Comparison of ENCODE assay signal across 11 cellular contexts in genomic region chr7:50657341-50657873, GRCh38.
A peak's percentile ranks its signal among the peaks of the same experiment; 100 is the strongest.
DNase-seq lines count a peak whose midpoint lies in the region; ATAC-seq and TF ChIP-seq lines count a peak whose summit lies in the region.
"Had no signal": no experiment of that assay in that cellular context is flagged by ENCODE, and none has a peak within 500 bp of the region (broad histone marks: within the 10 kb centered on the region; RNA-seq: fewer than 3 reads in every experiment).

No MANE protein-coding gene starts in this region.

- intact Hi-C loops in left ventricle myocardium inferior (cut with micrococcal nuclease), result no loop called here
- intact Hi-C loops in psoas muscle (cut with DNase I), result loop anchor here (2.0 to 10.0 kb wide), 3 partner anchors 17 to 155 kb away; no protein-coding TSS in a partner anchor
- intact Hi-C loops in Calu3 (cut with micrococcal nuclease; ENCODE audit: unreplicated experiment), result no loop called here

- no peak overlapping the region for H3K27ac Mint-ChIP-seq in Calu3 (ENCODE audit: unreplicated experiment)
- H3K27ac Mint-ChIP-seq in T-helper 17 cell, result no peak overlapping the region

- H3K4me1 Mint-ChIP-seq in Calu3 (ENCODE audit: low read depth, unreplicated experiment), result no peaks in the 10 kb centered on the region
- peaks cover 32% of the 10 kb centered on the region for H3K4me1 Mint-ChIP-seq in T-helper 17 cell

- no peaks in the 10 kb centered on the region for H3K9me3 Mint-ChIP-seq in Calu3 (ENCODE audit: low read depth, unreplicated experiment)

- TF ChIP-seq CTCF in left ventricle myocardium inferior (IDR thresholded peaks at IDR 0.05; ENCODE audit: borderline replicate concordance), result peak; percentile 45
- peak; percentile 22 for TF ChIP-seq CTCF in psoas muscle (IDR thresholded peaks at IDR 0.05)
- no peak for TF ChIP-seq CTCF in Calu3 (IDR thresholded peaks at IDR 0.05; ENCODE audit: unreplicated experiment)

- peak; percentile 56 to 73 (median 68) for ATAC-seq in psoas muscle
- no peak for ATAC-seq in T-helper 17 cell
- ATAC-seq in HG03342 (IDR thresholded peaks at IDR 0.05; ENCODE audit: unreplicated experiment), result no peak

- H3K9me3 ChIP-seq in left ventricle myocardium inferior (replicated peaks) (no peaks in the 10 kb centered on the region), psoas muscle (no peaks in the 10 kb centered on the region), T-helper 17 cell (ENCODE audit: control insufficient read depth, low read length, poor library complexity, severe bottlenecking) (no peaks in the 10 kb centered on the region)
- H3K9me3 ChIP-seq: BLaER1 treated with 17β-estradiol and CSF1 and Interleukin-3, amounts not matched to agents 10 nM and 100 nM; SK-N-SH had no signal

- peak; percentile 54 for DNase-seq in AG08396 (ENCODE audit: low spot score)
- DNase-seq in amniotic epithelial cell (ENCODE audit: low read depth), result peak; percentile 91
- DNase-seq in left ventricle myocardium inferior, result peak; percentile 68
- DNase-seq in psoas muscle, result peak; percentile 87 to 92
- DNase-seq in Calu3, result no peak
- DNase-seq in T-helper 17 cell, result no peak
- no peak for DNase-seq in occipital lobe (lab: John Stamatoyannopoulos, UW)
- DNase-seq: SK-N-SH had no signal

- H3K27me3 Mint-ChIP-seq in Calu3 (ENCODE audit: unreplicated experiment), result no peaks in the 10 kb centered on the region
- H3K27me3 Mint-ChIP-seq in T-helper 17 cell, result peaks cover 19% of the 10 kb centered on the region

- H3K4me1 ChIP-seq in left ventricle myocardium inferior, result peaks cover 100% of the 10 kb centered on the region
- peaks cover 86% of the 10 kb centered on the region for H3K4me1 ChIP-seq in psoas muscle

- H3K27me3 ChIP-seq in left ventricle myocardium inferior (ENCODE audit: low read depth), result no peaks in the 10 kb centered on the region
- H3K27me3 ChIP-seq in psoas muscle (ENCODE audit: insufficient read depth in 3 of 3, low read length in 2 of 3), result no peaks in the 10 kb centered on the region
- H3K27me3 ChIP-seq: BLaER1 treated with 17β-estradiol and CSF1 and Interleukin-3, amounts not matched to agents 10 nM and 100 nM had no signal

- no TSS peak for BruUV-seq in Calu3 (replicated peaks; lab: Mats Ljungman, UMichigan)

- H3K36me3 Mint-ChIP-seq in Calu3 (ENCODE audit: insufficient read depth, unreplicated experiment) (peaks cover 14% of the 10 kb centered on the region), T-helper 17 cell (ENCODE audit: low read depth) (peaks cover 2% of the 10 kb centered on the region)

- H3K4me3 Mint-ChIP-seq in Calu3 (ENCODE audit: low read depth, unreplicated experiment) (no peak overlapping the region), T-helper 17 cell (no peak overlapping the region)

- H3K27ac ChIP-seq in left ventricle myocardium inferior (replicated peaks) (peak overlapping the region; percentile 90), psoas muscle (peak overlapping the region; percentile 96)
- H3K27ac ChIP-seq: BLaER1 treated with 17β-estradiol and CSF1 and Interleukin-3, amounts not matched to agents 10 nM and 100 nM; HL-60 had no signal

- no peak overlapping the region for H3K4me3 ChIP-seq in left ventricle myocardium inferior
- no peak overlapping the region for H3K4me3 ChIP-seq in psoas muscle
- H3K4me3 ChIP-seq: BLaER1 treated with 17β-estradiol and CSF1 and Interleukin-3, amounts not matched to agents 10 nM and 100 nM had no signal

- H3K36me3 ChIP-seq in left ventricle myocardium inferior (no peaks in the 10 kb centered on the region), psoas muscle (ENCODE audit: insufficient read depth in 1 of 2, low read depth in 1 of 2) (no peaks in the 10 kb centered on the region)

- WGBS in psoas muscle, 3 donors, result 10 to 15% (median 11%) methylated on average over 9 of the region's 9 CpGs

- CTCF ChIA-PET in Calu3 (lab: Charles Lee), result no interaction called here

Comparison
In these comparisons a context has a peak if more than half of its experiments do, and no peak if none do; other contexts are left out.
1. DNase-seq: peak in AG08396 (single experiment), amniotic epithelial cell (single experiment), left ventricle myocardium inferior (single experiment) and psoas muscle (2 of 2); none in Calu3 (single experiment), T-helper 17 cell (0 of 3) and occipital lobe (single experiment).
2. ATAC-seq: peak in psoas muscle (4 of 4); none in T-helper 17 cell (single experiment) and HG03342 (single experiment).
3. intact Hi-C loops: an anchor here in psoas muscle (2.0 to 10.0 kb wide); none called in left ventricle myocardium inferior and Calu3.